In the genomic region with DNA sequence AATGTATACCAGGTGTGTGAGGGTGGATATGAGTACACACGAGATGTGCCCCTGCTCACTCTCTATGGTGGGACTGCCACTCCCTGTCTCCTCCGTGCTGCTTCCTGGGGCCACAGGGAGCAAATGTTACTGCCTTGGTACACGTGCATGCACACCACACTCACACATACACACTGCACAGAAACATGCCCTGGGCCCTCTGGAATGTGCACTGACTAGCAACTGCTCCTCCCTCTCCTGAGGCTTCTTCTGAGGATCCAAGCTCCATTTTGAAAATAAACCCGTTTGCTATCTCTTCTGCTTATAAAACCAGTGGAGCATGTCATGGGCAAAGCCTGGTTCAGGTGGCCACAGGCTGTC, we compare ENCODE assay signal across 7 cellular contexts. TPM values are rescaled to one million over a fixed set of nuclear protein-coding genes. Genes with fewer than 3 reads are reported as not detected.
DNase-seq lines count a peak whose midpoint lies in the region; TF ChIP-seq lines count a peak whose summit lies in the region.
"Not testable (repeated sequence)": the region's sequence is repeated elsewhere in the genome, so short reads cannot be mapped to it uniquely, and the experiment has no call there.

No MANE protein-coding gene starts in this region.

- not testable (repeated sequence) for H3K36me3 Mint-ChIP-seq in mesothelial cell of epicardium

- H3K9me3 Mint-ChIP-seq in mesothelial cell of epicardium, result not testable (repeated sequence)

- TF ChIP-seq EP300 in suprapubic skin (IDR thresholded peaks at IDR 0.05), result not testable (repeated sequence)

- DNase-seq in ELF-1 (ENCODE audit: low read depth, low spot score) (peak; percentile 24), islet precursor cell (peak; percentile 6)
- DNase-seq in PC-9; mammary epithelial cell; mesothelial cell of epicardium (ENCODE audit: low spot score in 2 of 2, unreplicated experiment in 2 of 2); suprapubic skin (ENCODE audit: low spot score in 2 of 2): not testable (repeated sequence)

- H4K20me1 ChIP-seq in PC-9 (ENCODE audit: insufficient read depth); mammary epithelial cell (ENCODE audit: insufficient read depth, low read length): not testable (repeated sequence)

- H3K36me3 ChIP-seq in PC-9 (ENCODE audit: low read depth) (peaks cover 14% of the 10 kb centered on the region; the same call in 1 of the 2 replicates), suprapubic skin (peaks cover 37% of the 10 kb centered on the region)
- H3K36me3 ChIP-seq in mammary epithelial cell (ENCODE audit: insufficient read depth, low read length); esophagus (ENCODE audit: control insufficient read depth in 2 of 2, insufficient read depth in 2 of 2, low read length in 1 of 2): not testable (repeated sequence)

- CTCF ChIA-PET in PC-9 (lab: Charles Lee); mammary epithelial cell (lab: Charles Lee; ENCODE audit: low non-redundant PET): not testable (repeated sequence)

- peak overlapping the region; percentile 91 for H3K27ac Mint-ChIP-seq in mesothelial cell of epicardium

- not testable (repeated sequence) for BruUV-seq in PC-9 (replicated peaks; lab: Mats Ljungman, UMichigan); mammary epithelial cell (replicated peaks; lab: Mats Ljungman, UMichigan)

- not testable (repeated sequence) for H3K27me3 ChIP-seq in PC-9 (ENCODE audit: insufficient read depth, low read depth); mammary epithelial cell (ENCODE audit: insufficient read depth, low read length); esophagus (ENCODE audit: control insufficient read depth in 1 of 2, insufficient read depth in 2 of 2, low read length in 2 of 2); suprapubic skin

- H3K4me1 Mint-ChIP-seq in mesothelial cell of epicardium, result peaks cover 10% of the 10 kb centered on the region

- TF ChIP-seq POLR2A in suprapubic skin (IDR thresholded peaks at IDR 0.05), result not testable (repeated sequence)

- 0% methylated on average over 2 of the region's 4 CpGs for WGBS in mammary epithelial cell (ENCODE audit: low coverage, missing lambda C conversion rate)
- 39 to 63% methylated on average over 4 of the region's 4 CpGs for WGBS in esophagus, 2 donors
- 33% methylated on average over 4 of the region's 4 CpGs for WGBS in suprapubic skin

- H3K9ac ChIP-seq in mammary epithelial cell (ENCODE audit: insufficient read depth, low read length), result not testable (repeated sequence)

- in situ Hi-C loops in mammary epithelial cell (cut with MboI; ENCODE audit: low sequenced_read_pairs in 2 of 2), result not testable (repeated sequence)

- H3K79me2 ChIP-seq in PC-9 (ENCODE audit: low read depth), result peaks cover 21% of the 10 kb centered on the region
- H3K79me2 ChIP-seq in mammary epithelial cell (ENCODE audit: insufficient read depth, low read length), result not testable (repeated sequence)

- dilution Hi-C loops in mammary epithelial cell (cut with HindIII; ENCODE audit: low sequenced_read_pairs), result not testable (repeated sequence)

- H3K4me1 ChIP-seq in PC-9 (replicated peaks; ENCODE audit: insufficient read depth) (peaks cover 53% of the 10 kb centered on the region), mammary epithelial cell (ENCODE audit: insufficient read depth, low read length) (peaks cover 19% of the 10 kb centered on the region)
- not testable (repeated sequence) for H3K4me1 ChIP-seq in esophagus (ENCODE audit: control insufficient read depth in 2 of 2, insufficient read depth in 2 of 2, low read length in 1 of 2); suprapubic skin

- peaks cover 38% of the 10 kb centered on the region for H3F3A ChIP-seq in PC-9 (ENCODE audit: insufficient read depth, low read depth)

- H3K4me3 Mint-ChIP-seq in mesothelial cell of epicardium, result not testable (repeated sequence)

- POLR2A ChIA-PET in PC-9 (lab: Charles Lee; ENCODE audit: unreplicated experiment), result not testable (repeated sequence)

- H3K4me3 ChIP-seq in PC-9, result peak overlapping the region; percentile 30; the same call in 1 of the 2 replicates
- not testable (repeated sequence) for H3K4me3 ChIP-seq in mammary epithelial cell (replicated peaks in 1 of 3; ENCODE audit: insufficient read depth in 1 of 3, low read depth in 2 of 3, low read length in 3 of 3); esophagus (ENCODE audit: low read depth in 1 of 2, low read length in 2 of 2); suprapubic skin

- H3K4me2 ChIP-seq in PC-9, result peak overlapping the region; percentile 84
- H3K4me2 ChIP-seq in mammary epithelial cell (ENCODE audit: insufficient read depth, low read depth, low read length), result not testable (repeated sequence)

- not testable (repeated sequence) for H2AFZ ChIP-seq in PC-9; mammary epithelial cell (ENCODE audit: low read depth, low read length)

- H3K9me3 ChIP-seq in PC-9 (ENCODE audit: insufficient read depth, low read depth); mammary epithelial cell (replicated peaks; ENCODE audit: insufficient read depth, low read length); esophagus (ENCODE audit: control insufficient read depth in 2 of 2, insufficient read depth in 1 of 2, low read depth in 1 of 2, low read length in 1 of 2); suprapubic skin: not testable (repeated sequence)

- H3K27me3 Mint-ChIP-seq in mesothelial cell of epicardium (ENCODE audit: low read depth), result not testable (repeated sequence)

- TF ChIP-seq CTCF in PC-9 (conservative IDR thresholded peaks at IDR 0.05); mammary epithelial cell (conservative IDR thresholded peaks at IDR 0.05 in 1 of 2, IDR thresholded peaks at IDR 0.05 in 1 of 2; ENCODE audit: extremely low read depth in 1 of 2, insufficient read depth in 1 of 2, low read depth in 1 of 2, low read length in 2 of 2); mesothelial cell of epicardium (IDR thresholded peaks at IDR 0.05; ENCODE audit: unreplicated experiment); suprapubic skin (IDR thresholded peaks at IDR 0.05): not testable (repeated sequence)

- peak overlapping the region; percentile 84 for H3K27ac ChIP-seq in PC-9
- H3K27ac ChIP-seq in mammary epithelial cell (ENCODE audit: insufficient read depth, low read depth, low read length), result peak overlapping the region; percentile 22
- H3K27ac ChIP-seq in esophagus (ENCODE audit: low read depth in 2 of 2, low read length in 1 of 2), result peak overlapping the region; percentile 79 to 82
- H3K27ac ChIP-seq in suprapubic skin, result peak overlapping the region; percentile 59

- intact Hi-C loops in PC-9 (cut with micrococcal nuclease; ENCODE audit: unreplicated experiment); mammary epithelial cell (cut with micrococcal nuclease): not testable (repeated sequence)

- H3K9me2 ChIP-seq in PC-9 (ENCODE audit: insufficient read depth), result not testable (repeated sequence)

RNA-seq across cellular contexts. Expression of a gene that starts 21.3 kb away (rescaled TPM):
- total RNA-seq in PC-9 (2021), result 42.5 and 49.6 TPM in 2 replicates
- 10 to 100 TPM; 54.3 to 94.1 TPM for total RNA-seq in mammary epithelial cell
- 25.2 TPM for polyA plus RNA-seq in mammary epithelial cell
- 63.7 TPM for polyA minus RNA-seq in mammary epithelial cell
- polyA plus RNA-seq in esophagus, result 10 to 100 TPM; 43.9 to 80.4 TPM
- 27.5 to 40.0 TPM (median 33.2 TPM) in 3 replicates for total RNA-seq in mesothelial cell of epicardium
- total RNA-seq in suprapubic skin, result 100 to 1,000 TPM in 2 of 4 donors, 10 to 100 TPM in 2; 60.4 to 124 (median 94.1) TPM

RNA-seq across cellular contexts. Expression of a gene that starts 36.5 kb away (rescaled TPM):
- total RNA-seq in PC-9 (2021) (60.6 and 61.4 TPM in 2 replicates), mammary epithelial cell (10 to 100 TPM; 24.8 to 31.3 TPM), mesothelial cell of epicardium (14.5 to 16.8 TPM (median 14.8 TPM) in 3 replicates), suprapubic skin (10 to 100 TPM; 54.4 to 93.6 (median 71.3) TPM)
- polyA plus RNA-seq in mammary epithelial cell (18.5 TPM), esophagus (100 to 1,000 TPM in 1 of 2 donors, 10 to 100 TPM in 1; 100.0 to 211 TPM)
- polyA minus RNA-seq in mammary epithelial cell, result 11.2 TPM

Comparison
In these comparisons a context has a peak if more than half of its experiments do, and no peak if none do; other contexts are left out.
1. H3K27ac ChIP-seq: peak in every context shown above with its lines; median percentile 84 in PC-9; 80 in esophagus; 59 in suprapubic skin; 22 in mammary epithelial cell.